ENCODE assay signal across 17 cellular contexts in the genomic region with DNA sequence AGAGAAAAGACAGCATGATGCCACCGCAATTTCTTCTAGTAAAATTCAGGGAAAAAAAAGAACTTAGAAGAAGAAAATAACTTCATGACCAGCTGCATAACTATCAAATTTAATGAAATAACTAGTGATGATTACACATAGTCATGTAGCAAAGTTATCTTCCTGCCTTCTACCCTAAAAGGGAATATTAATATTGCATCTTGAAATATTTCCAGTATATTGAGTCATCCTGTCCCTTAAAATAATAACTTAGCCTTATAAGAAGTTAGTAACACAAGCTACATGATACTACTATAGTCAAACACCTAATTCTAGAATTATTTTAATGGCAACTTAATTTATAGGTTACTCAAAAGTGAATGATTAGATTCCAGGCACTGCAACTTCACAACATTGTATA.
"Had no signal": no experiment of that assay in that cellular context is flagged by ENCODE, and none has a peak within 500 bp of the region (broad histone marks: within the 10 kb centered on the region; RNA-seq: fewer than 3 reads in every experiment).

No MANE protein-coding gene starts in this region.

- H3K27me3 Mint-ChIP-seq: activated naive CD8-positive, alpha-beta T cell treated with anti-CD3 and anti-CD28 coated beads, Interleukin-2, amount 50 U/mL, for 24 hours; naive B cell; stimulated activated naive CD8-positive, alpha-beta T cell treated with anti-CD3 and anti-CD28 coated beads, Interleukin-15, amount 100 ng/mL, for 72 hours had no signal

- FAIRE-seq: endometrium had no signal

- H3K9me3 Mint-ChIP-seq: activated naive CD8-positive, alpha-beta T cell treated with anti-CD3 and anti-CD28 coated beads, Interleukin-2, amount 50 U/mL, for 24 hours; activated T-helper 1 cell treated with anti-CD3 and anti-CD28 coated beads, Interleukin-12 subunit alpha, Interleukin-12 subunit beta, Interleukin-2, Interleukin-4 antibody, amounts not matched to agents 30 ng/mL and 10 ng/mL and 1 ng/mL, durations not matched to agents 14 hours and 24 hours and 36 hours; immature natural killer cell; mesothelial cell of epicardium; naive B cell; neural progenitor cell had no signal

- H3K36me3 ChIP-seq: colonic mucosa, lower lobe of right lung, neural progenitor cell, ovary, thoracic aorta had no signal

- H2AFZ ChIP-seq: neural progenitor cell had no signal

- H3K9me3 ChIP-seq: ascending aorta, colonic mucosa, lower lobe of right lung, ovary, thoracic aorta had no signal

- H3K4me2 ChIP-seq: neural progenitor cell had no signal

- H3K9ac ChIP-seq: neural progenitor cell had no signal

- H3K27ac ChIP-seq: ascending aorta, colonic mucosa, lower lobe of right lung, neural progenitor cell, ovary, thoracic aorta had no signal

- H3K4me3 ChIP-seq: ascending aorta, colonic mucosa, lower lobe of right lung, neural progenitor cell, ovary, thoracic aorta had no signal

- H3K4me3 Mint-ChIP-seq: activated naive CD8-positive, alpha-beta T cell treated with anti-CD3 and anti-CD28 coated beads, Interleukin-2, amount 50 U/mL, for 24 hours; activated T-helper 1 cell treated with anti-CD3 and anti-CD28 coated beads, Interleukin-12 subunit alpha, Interleukin-12 subunit beta, Interleukin-2, Interleukin-4 antibody, amounts not matched to agents 30 ng/mL and 10 ng/mL and 1 ng/mL, durations not matched to agents 14 hours and 24 hours and 36 hours; immature natural killer cell; mesothelial cell of epicardium; naive B cell; neural progenitor cell; stimulated activated naive CD8-positive, alpha-beta T cell treated with anti-CD3 and anti-CD28 coated beads, Interleukin-15, amount 100 ng/mL, for 72 hours had no signal

- H3K4me1 ChIP-seq: ascending aorta, colonic mucosa, lower lobe of right lung had no signal

- H3K27ac Mint-ChIP-seq: activated naive CD8-positive, alpha-beta T cell treated with anti-CD3 and anti-CD28 coated beads, Interleukin-2, amount 50 U/mL, for 24 hours; activated T-helper 1 cell treated with anti-CD3 and anti-CD28 coated beads, Interleukin-12 subunit alpha, Interleukin-12 subunit beta, Interleukin-2, Interleukin-4 antibody, amounts not matched to agents 30 ng/mL and 10 ng/mL and 1 ng/mL, durations not matched to agents 14 hours and 24 hours and 36 hours; mesothelial cell of epicardium; naive B cell; neural progenitor cell; stimulated activated naive CD8-positive, alpha-beta T cell treated with anti-CD3 and anti-CD28 coated beads, Interleukin-15, amount 100 ng/mL, for 72 hours had no signal

- DNase-seq: activated CD4-positive, CD25-positive, alpha-beta regulatory T cell; activated naive CD4-positive, alpha-beta T cell treated with Interleukin-2 at 50 U/mL for 16 hours; activated naive CD8-positive, alpha-beta T cell treated with anti-CD3 and anti-CD28 coated beads, Interleukin-2, amount 50 U/mL, for 24 hours; colonic mucosa; foreskin melanocyte; immature natural killer cell; lower lobe of right lung; naive B cell; ovary; stimulated activated CD4-positive, alpha-beta T cell treated with anti-CD3 and anti-CD28 coated beads, Interleukin-1b, Interleukin-23, amount 100 ng/mL, for 48 hours; stimulated activated naive CD8-positive, alpha-beta T cell treated with anti-CD3 and anti-CD28 coated beads, Interleukin-15, amount 100 ng/mL, for 72 hours had no signal

- H3K27me3 ChIP-seq: ascending aorta, colonic mucosa, neural progenitor cell, ovary had no signal
